ENCODE assay signal across 18 cellular contexts in the genomic region with DNA sequence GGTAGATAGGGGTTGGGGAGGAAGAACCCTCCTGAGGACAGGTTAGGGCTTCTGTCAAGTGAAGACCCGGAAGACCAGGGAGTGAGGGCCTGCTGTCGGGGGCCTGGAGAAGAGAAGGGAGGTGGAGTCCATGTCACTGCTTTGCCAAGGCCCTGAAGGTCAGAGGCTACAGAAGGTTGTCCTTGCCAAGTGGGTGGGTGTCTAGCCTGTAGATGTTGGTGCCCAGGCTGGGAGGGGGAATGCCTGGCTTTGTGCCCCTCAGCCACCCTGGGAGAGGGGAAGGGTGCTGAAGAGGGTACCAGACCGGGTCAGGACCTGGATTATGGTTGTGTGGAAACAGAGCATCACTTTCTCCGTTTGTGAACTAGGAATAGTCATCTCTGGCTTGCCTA.
"Had no signal": no experiment of that assay in that cellular context is flagged by ENCODE, and none has a peak within 500 bp of the region (broad histone marks: within the 10 kb centered on the region; RNA-seq: fewer than 3 reads in every experiment).

No MANE protein-coding gene starts in this region.

- H3K27me3 Mint-ChIP-seq: activated CD4-positive, alpha-beta T cell treated with anti-CD3 and anti-CD28 coated beads, Interleukin-2, amount 10 ng/mL, durations not matched to agents 24 days and 14 days; progenitor cell of endocrine pancreas; type B pancreatic cell had no signal

- H3K4me1 Mint-ChIP-seq: activated CD4-positive, alpha-beta T cell treated with anti-CD3 and anti-CD28 coated beads, Interleukin-2, amount 10 ng/mL, durations not matched to agents 24 days and 14 days had no signal

- H3K36me3 ChIP-seq: cardiac muscle cell, SJSA1 had no signal

- H3K4me3 ChIP-seq: cardiac muscle cell, left ventricle myocardium inferior, SJSA1 had no signal

- H3K9me3 ChIP-seq: left ventricle myocardium inferior, SJSA1 had no signal

- H3K4me1 ChIP-seq: SJSA1 had no signal

- H3K27ac Mint-ChIP-seq: activated CD4-positive, alpha-beta T cell treated with anti-CD3 and anti-CD28 coated beads, Interleukin-2, amount 10 ng/mL, durations not matched to agents 24 days and 14 days; T-helper 2 cell treated with Interferon-gamma antibody and Interleukin-4, amounts not matched to agents 5 μg/mL and 100 μg/mL, for 36 hours; type B pancreatic cell had no signal

- H3K27me3 ChIP-seq: cardiac muscle cell, SJSA1 had no signal

- DNase-seq: activated CD4-positive, alpha-beta T cell treated with anti-CD3 and anti-CD28 coated beads, Interleukin-2, amount 10 ng/mL, durations not matched to agents 24 days and 14 days; activated CD4-positive, CD25-positive, alpha-beta regulatory T cell; activated CD8-positive, alpha-beta memory T cell treated with anti-CD3 and anti-CD28 coated beads for 24 hours; activated naive CD4-positive, alpha-beta T cell treated with anti-CD3 and anti-CD28 coated beads, Interleukin-2, amount 50 U/mL, for 16 hours; hypothalamus; kidney; left ventricle myocardium inferior; mesenchymal stem cell; occipital lobe; stimulated activated CD4-positive, alpha-beta T cell treated with anti-CD3 and anti-CD28 coated beads, Interleukin-12 subunit alpha, Interleukin-12 subunit beta, amount 100 ng/mL, for 4 hours; stimulated activated CD4-positive, alpha-beta T cell treated with anti-CD3 and anti-CD28 coated beads, Interleukin-2, amount 100 ng/mL, for 24 hours; SW 1271 had no signal

- H3K9me3 Mint-ChIP-seq: activated CD4-positive, alpha-beta T cell treated with anti-CD3 and anti-CD28 coated beads, Interleukin-2, amount 10 ng/mL, durations not matched to agents 24 days and 14 days; nephron; T-helper 2 cell treated with Interferon-gamma antibody and Interleukin-4, amounts not matched to agents 5 μg/mL and 100 μg/mL, for 36 hours; type B pancreatic cell had no signal

- H3K4me3 Mint-ChIP-seq: activated CD4-positive, alpha-beta T cell treated with anti-CD3 and anti-CD28 coated beads, Interleukin-2, amount 10 ng/mL, durations not matched to agents 24 days and 14 days; nephron; T-helper 2 cell treated with Interferon-gamma antibody and Interleukin-4, amounts not matched to agents 5 μg/mL and 100 μg/mL, for 36 hours; type B pancreatic cell had no signal

- H3K27ac ChIP-seq: cardiac muscle cell, SJSA1 had no signal
